Comparison of ENCODE assay signal across 25 cellular contexts in genomic region chr2:46448656-46449055, GRCh38. TPM values are rescaled to one million over a fixed set of nuclear protein-coding genes. Genes with fewer than 3 reads are reported as not detected.
"Had no signal": no experiment of that assay in that cellular context is flagged by ENCODE, and none has a peak within 500 bp of the region (broad histone marks: within the 10 kb centered on the region; RNA-seq: fewer than 3 reads in every experiment).

No MANE protein-coding gene starts in this region.

- DNase-seq: KBM-7, MV-4-11, NCI-H1048, NCI-H1105, NCI-H1417, NCI-H1436 treated with DMSO at 0.1 percent for 48 hours, NCI-H1694, NCI-H1930, NCI-H2081, NCI-H2107, NCI-H2227 treated with DMSO at 0.1 percent for 48 hours, NCI-H524, NCI-H69, NCI-H774, SHP77, SK-N-SH had no signal

- ATAC-seq: HepG2, Panc1 had no signal

- H3K9ac ChIP-seq: SK-N-SH had no signal

- H3K4me2 ChIP-seq: SK-N-SH had no signal

- H3K9me2 ChIP-seq: SK-N-SH had no signal

- H3K27ac ChIP-seq: RWPE1 had no signal

RNA-seq across cellular contexts. Expression of gene TMEM247, which starts 30.7 kb away (rescaled TPM):
- total RNA-seq: HepG2, HT1080, LHCN-M2, MCF 10A, NCI-H460, SK-MEL-5 had no signal
- polyA plus RNA-seq: HepG2, IgD-negative memory B cell, SK-N-SH had no signal
